In the genomic region with DNA sequence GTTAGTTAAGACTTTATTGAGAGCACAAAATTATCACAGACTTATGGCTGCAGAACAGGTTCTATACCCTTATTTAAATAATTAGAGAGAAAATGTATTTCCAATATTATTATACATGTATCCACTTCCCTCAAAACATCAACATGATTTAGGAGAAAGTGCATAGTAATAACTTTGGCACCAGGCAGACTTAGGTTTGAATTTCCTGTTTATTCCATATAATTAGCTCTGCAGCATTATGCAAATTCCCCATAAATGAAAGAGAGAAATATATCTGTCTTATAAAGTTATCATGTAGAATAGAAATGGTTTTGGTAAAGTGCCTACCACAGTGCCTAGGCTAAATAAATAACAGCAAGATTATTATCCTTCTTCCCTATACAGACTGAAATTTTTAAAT, we compare ENCODE assay signal across 24 cellular contexts. TPM values are rescaled to one million over a fixed set of nuclear protein-coding genes. Genes with fewer than 3 reads are reported as not detected.
A peak's percentile ranks its signal among the peaks of the same experiment; 100 is the strongest.
DNase-seq lines count a peak whose midpoint lies in the region; ATAC-seq, FAIRE-seq and TF ChIP-seq lines count a peak whose summit lies in the region.
"Had no signal": no experiment of that assay in that cellular context is flagged by ENCODE, and none has a peak within 500 bp of the region (broad histone marks: within the 10 kb centered on the region; RNA-seq: fewer than 3 reads in every experiment).

No MANE protein-coding gene starts in this region.

- TF ChIP-seq CTCF in HepG2 (CRISPR knock-in tag; IDR thresholded peaks at IDR 0.05) (no peak), right lobe of liver (IDR thresholded peaks at IDR 0.05) (no peak), osteocyte (IDR thresholded peaks at IDR 0.05) (no peak)

- TF ChIP-seq EP300 in HepG2 (IDR thresholded peaks at IDR 0.05; ENCODE audit: low read depth in 2 of 2, low read length in 2 of 2) (no peak), HepG2 (CRISPR knock-in tag; IDR thresholded peaks at IDR 0.05; ENCODE audit: borderline replicate concordance) (no peak)

- POLR2A ChIA-PET in HepG2 (lab: Yijun Ruan, JAX), result interaction anchor here (1.6 kb wide), 1 partner anchor 15 kb away, joined by 9 read pairs; a partner anchor contains a TSS

- H3K9me3 ChIP-seq in HepG2 (ENCODE audit: low read length) (no peaks in the 10 kb centered on the region), right lobe of liver (no peaks in the 10 kb centered on the region), SK-N-MC (ENCODE audit: low read depth, low read length) (no peaks in the 10 kb centered on the region)
- H3K9me3 ChIP-seq: BE2C; BLaER1 treated with 17β-estradiol and CSF1 and Interleukin-3, amounts not matched to agents 10 nM and 100 nM had no signal

- H3K4me3 Mint-ChIP-seq in osteocyte (ENCODE audit: unreplicated experiment), result no peak overlapping the region
- H3K4me3 Mint-ChIP-seq: CD14-positive monocyte; CD4-positive, alpha-beta T cell; CD8-positive, alpha-beta memory T cell; GM23338; H9 had no signal

- H2AFZ ChIP-seq in HepG2 (ENCODE audit: low read length), result no peak overlapping the region
- H2AFZ ChIP-seq: GM23338 had no signal

- H3K4me1 Mint-ChIP-seq in osteocyte (ENCODE audit: unreplicated experiment), result peaks cover 33% of the 10 kb centered on the region
- H3K4me1 Mint-ChIP-seq: CD14-positive monocyte; CD8-positive, alpha-beta memory T cell had no signal

- H3K4me1 ChIP-seq in HepG2 (ENCODE audit: insufficient read depth, low read length), result peaks cover 32% of the 10 kb centered on the region
- H3K4me1 ChIP-seq in right lobe of liver, result no peaks in the 10 kb centered on the region
- H3K4me1 ChIP-seq: BE2C had no signal

- no peak overlapping the region for H3K4me2 ChIP-seq in HepG2 (ENCODE audit: low read depth, low read length)
- H3K4me2 ChIP-seq: BLaER1 treated with 17β-estradiol and CSF1 and Interleukin-3, amounts not matched to agents 10 nM and 100 nM; GM23338 had no signal

- no peak overlapping the region for H3K27ac Mint-ChIP-seq in osteocyte (ENCODE audit: unreplicated experiment)
- H3K27ac Mint-ChIP-seq: CD14-positive monocyte; CD4-positive, alpha-beta T cell; CD8-positive, alpha-beta memory T cell; GM23338; H9 had no signal

- peaks cover 15% of the 10 kb centered on the region for H3K79me2 ChIP-seq in HepG2 (ENCODE audit: insufficient read depth, low read length)

- CTCF ChIA-PET in HepG2 (lab: Yijun Ruan, JAX; ENCODE audit: low intra/inter-chr PET ratio, low total read pairs), result interaction anchor here (2.2 to 4.0 kb wide), 2 partner anchors 24 to 59 kb away, joined by 19 to 56 read pairs; no protein-coding TSS in a partner anchor

- in situ Hi-C loops in HepG2 (cut with HindIII; ENCODE audit: extremely low pct_ligation_motif_present, low pct_unique_long_range_greater_than_20kb), result no loop called here

- H3K36me3 Mint-ChIP-seq in osteocyte (ENCODE audit: unreplicated experiment), result peaks cover 2% of the 10 kb centered on the region
- H3K36me3 Mint-ChIP-seq: CD14-positive monocyte; CD8-positive, alpha-beta memory T cell had no signal

- H3K9ac ChIP-seq in HepG2 (ENCODE audit: insufficient read depth, low read depth, low read length) (no peak overlapping the region), SK-N-MC (ENCODE audit: insufficient read length) (no peak overlapping the region)
- H3K9ac ChIP-seq: BLaER1 treated with 17β-estradiol and CSF1 and Interleukin-3, amounts not matched to agents 10 nM and 100 nM had no signal

- intact Hi-C loops in HepG2 (cut with micrococcal nuclease; ENCODE audit: unreplicated experiment) (no loop called here), right lobe of liver (cut with DNase I) (no loop called here)

- no peaks in the 10 kb centered on the region for H3K27me3 ChIP-seq in HepG2 (ENCODE audit: control insufficient read depth in 1 of 2, insufficient read depth in 2 of 2, low read length in 2 of 2)
- H3K27me3 ChIP-seq in right lobe of liver, result no peaks in the 10 kb centered on the region
- H3K27me3 ChIP-seq: BE2C; BLaER1 treated with 17β-estradiol and CSF1 and Interleukin-3, amounts not matched to agents 10 nM and 100 nM had no signal

- no TSS peak for BruUV-seq in HepG2 (replicated peaks; lab: Mats Ljungman, UMichigan)

- DNase-seq in HepG2 (ENCODE audit: low spot score) (no peak), right lobe of liver (no peak), NCI-H1048 (lab: John Stamatoyannopoulos, UW) (peak; percentile 35), SK-N-MC (ENCODE audit: low read depth, low spot score) (peak; percentile 66), erythroblast (lab: John Stamatoyannopoulos, UW) (no peak), NCI-H146 treated with DMSO at 0.1 percent for 48 hours (lab: John Stamatoyannopoulos, UW; ENCODE audit: unreplicated experiment) (no peak), AG08395 (ENCODE audit: low spot score) (no peak), osteocyte (ENCODE audit: extremely low spot score, unreplicated experiment) (no peak)
- DNase-seq: BE2C; CD4-positive, alpha-beta T cell; CD8-positive, alpha-beta memory T cell; DMS 273 treated with DMSO at 0.1 percent for 48 hours; DMS79; EL; GDM1; H9 had no signal

- H3K27me3 Mint-ChIP-seq in osteocyte (ENCODE audit: unreplicated experiment), result no peaks in the 10 kb centered on the region
- H3K27me3 Mint-ChIP-seq: CD4-positive, alpha-beta T cell; CD8-positive, alpha-beta memory T cell had no signal

- H3K4me3 ChIP-seq in HepG2 (replicated peaks in 1 of 3; ENCODE audit: insufficient read depth in 1 of 3, low read depth in 2 of 3, low read length in 3 of 3) (no peak overlapping the region), right lobe of liver (no peak overlapping the region), SK-N-MC (peak overlapping the region; percentile 49)
- H3K4me3 ChIP-seq: BLaER1 treated with 17β-estradiol and CSF1 and Interleukin-3, amounts not matched to agents 10 nM and 100 nM; GM12878; GM23338 had no signal

- FAIRE-seq in HepG2 (lab: Jason Lieb, UNC), result no peak
- FAIRE-seq: A204.1, D721Med, GM12878, GM19239 had no signal

- ATAC-seq in HepG2 (no peak), right lobe of liver (no peak)

- H3K27ac ChIP-seq in HepG2 (ENCODE audit: extremely low read length, insufficient read depth, low read length), result no peak overlapping the region
- no peak overlapping the region for H3K27ac ChIP-seq in right lobe of liver
- H3K27ac ChIP-seq in SK-N-MC, result peak overlapping the region; percentile 93
- H3K27ac ChIP-seq: 22Rv1; BLaER1 treated with 17β-estradiol and CSF1 and Interleukin-3, amounts not matched to agents 10 nM and 100 nM had no signal

- TF ChIP-seq POLR2A in HepG2 (IDR thresholded peaks at IDR 0.05; ENCODE audit: insufficient read depth in 1 of 2, low read depth in 2 of 2, low read length in 2 of 2), result no peak
- no peak for TF ChIP-seq POLR2A in right lobe of liver (IDR thresholded peaks at IDR 0.05)
- no peak for TF ChIP-seq POLR2A in erythroblast (IDR thresholded peaks at IDR 0.05; ENCODE audit: low read length)

- H4K20me1 ChIP-seq in HepG2 (ENCODE audit: insufficient read depth, low read length), result no peaks in the 10 kb centered on the region
- H4K20me1 ChIP-seq: BLaER1 treated with 17β-estradiol and CSF1 and Interleukin-3, amounts not matched to agents 10 nM and 100 nM had no signal

- no peaks in the 10 kb centered on the region; a peak in 1 of 5 replicates for H3K36me3 ChIP-seq in HepG2 (replicated peaks in 1 of 2; ENCODE audit: control insufficient read depth in 1 of 2, insufficient read depth in 2 of 2, low read length in 2 of 2)
- H3K36me3 ChIP-seq in right lobe of liver, result no peaks in the 10 kb centered on the region
- no peaks in the 10 kb centered on the region for H3K36me3 ChIP-seq in SK-N-MC (ENCODE audit: insufficient read depth, low read length)
- H3K36me3 ChIP-seq: BE2C; BLaER1 treated with 17β-estradiol and CSF1 and Interleukin-3, amounts not matched to agents 10 nM and 100 nM had no signal

- no peak for TF ChIP-seq RAD21 in HepG2 (CRISPR knock-in tag; IDR thresholded peaks at IDR 0.05)

- no peaks in the 10 kb centered on the region for H3K9me3 Mint-ChIP-seq in osteocyte (ENCODE audit: unreplicated experiment)
- H3K9me3 Mint-ChIP-seq: CD4-positive, alpha-beta T cell; GM23338; H9 had no signal

TF ChIP-seq in HepG2, 621 proteins besides CTCF, POLR2A, EP300 and RAD21 (continues in another document):
- no peak for TF ChIP-seq RBAK (CRISPR knock-in tag; IDR thresholded peaks at IDR 0.05)
- TF ChIP-seq, protein P1, sequence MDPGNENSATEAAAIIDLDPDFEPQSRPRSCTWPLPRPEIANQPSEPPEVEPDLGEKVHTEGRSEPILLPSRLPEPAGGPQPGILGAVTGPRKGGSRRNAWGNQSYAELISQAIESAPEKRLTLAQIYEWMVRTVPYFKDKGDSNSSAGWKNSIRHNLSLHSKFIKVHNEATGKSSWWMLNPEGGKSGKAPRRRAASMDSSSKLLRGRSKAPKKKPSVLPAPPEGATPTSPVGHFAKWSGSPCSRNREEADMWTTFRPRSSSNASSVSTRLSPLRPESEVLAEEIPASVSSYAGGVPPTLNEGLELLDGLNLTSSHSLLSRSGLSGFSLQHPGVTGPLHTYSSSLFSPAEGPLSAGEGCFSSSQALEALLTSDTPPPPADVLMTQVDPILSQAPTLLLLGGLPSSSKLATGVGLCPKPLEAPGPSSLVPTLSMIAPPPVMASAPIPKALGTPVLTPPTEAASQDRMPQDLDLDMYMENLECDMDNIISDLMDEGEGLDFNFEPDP (CRISPR knock-in tag; conservative IDR thresholded peaks at IDR 0.05), result no peak

RNA-seq across cellular contexts. Expression of a gene that starts 15.3 kb away (rescaled TPM):
- total RNA-seq in HepG2 (2016; rRNA removed; fragmentation: Illumina TruSeq; extraction: Trizol) (11.8 and 15.3 TPM in 2 replicates), right lobe of liver (10 to 100 TPM in 1 of 6 experiments, 1 to 10 TPM in 5; 2.1 to 10.2 (median 5.1) TPM), osteocyte (6.6 and 6.8 TPM in 2 replicates)
- total RNA-seq in HepG2 (2016; cell fraction: cytosol; rRNA removed; fragmentation: Illumina TruSeq; extraction: Trizol; ENCODE audit: low read depth), result 4.6 and 5.4 TPM in 2 replicates
- 10.9 and 14.0 TPM in 2 replicates for total RNA-seq in HepG2 (2016; cell fraction: insoluble cytoplasmic fraction; rRNA removed; fragmentation: Illumina TruSeq; extraction: Trizol)
- total RNA-seq in HepG2 (2016; cell fraction: membrane; rRNA removed; fragmentation: Illumina TruSeq; extraction: Trizol), result 4.7 and 5.8 TPM in 2 replicates
- total RNA-seq in HepG2 (2016; cell fraction: nucleus; rRNA removed; fragmentation: Illumina TruSeq; extraction: Trizol), result 45.1 and 45.3 TPM in 2 replicates
- 21.3 and 24.3 TPM in 2 replicates for polyA plus RNA-seq in HepG2 (2011; rRNA removed)
- polyA plus RNA-seq in HepG2 (2011; cell fraction: cytosol; rRNA removed), result 10.3 and 17.9 TPM in 2 replicates
- polyA plus RNA-seq in HepG2 (2011; cell fraction: nucleus; rRNA removed), result 29.3 and 38.2 TPM in 2 replicates
- 25.3 and 36.3 TPM in 2 replicates for polyA plus RNA-seq in HepG2 (2012)
- polyA plus RNA-seq in HepG2 (2016; cell fraction: cytosol; fragmentation: Illumina TruSeq; extraction: Trizol; ENCODE audit: low read depth), result 0.32 and 0.35 TPM in 2 replicates
- polyA plus RNA-seq in HepG2 (2016; cell fraction: insoluble cytoplasmic fraction; fragmentation: Illumina TruSeq; extraction: Trizol; ENCODE audit: low read depth), result 4.4 and 4.8 TPM in 2 replicates
- 1.00 and 1.2 TPM in 2 replicates for polyA plus RNA-seq in HepG2 (2016; cell fraction: membrane; fragmentation: Illumina TruSeq; extraction: Trizol; ENCODE audit: low read depth)
- polyA plus RNA-seq in HepG2 (2016; cell fraction: nucleus; fragmentation: Illumina TruSeq; extraction: Trizol; ENCODE audit: insufficient read depth, low read depth), result 22.4 and 24.9 TPM in 2 replicates
- 0.19 and 185 TPM in 2 replicates for polyA minus RNA-seq in HepG2 (2011; rRNA and poly(A)+ RNA removed; ENCODE audit: low replicate concordance)
- 35.5 and 50.2 TPM in 2 replicates for polyA minus RNA-seq in HepG2 (2011; cell fraction: cytosol; rRNA and poly(A)+ RNA removed)
- 398 and 438 TPM in 2 replicates for polyA minus RNA-seq in HepG2 (2011; cell fraction: nucleus; rRNA and poly(A)+ RNA removed)
- total RNA-seq: CD8-positive, alpha-beta memory T cell had no signal
- polyA plus RNA-seq: CD8-positive, alpha-beta memory T cell had no signal

Comparison
In these comparisons a context has a peak if more than half of its experiments do, and no peak if none do; other contexts are left out.
1. DNase-seq: peak in NCI-H1048 (single experiment) and SK-N-MC (single experiment); none in HepG2 (single experiment), right lobe of liver (0 of 3), erythroblast (0 of 2), NCI-H146 treated with DMSO at 0.1 percent for 48 hours (single experiment), AG08395 (single experiment) and osteocyte (single experiment).